ENCODE assay signal across 19 cellular contexts in genomic region chr13:76307157-76307556, GRCh38.
DNase-seq lines count a peak whose midpoint lies in the region; ATAC-seq and TF ChIP-seq lines count a peak whose summit lies in the region.
"Had no signal": no experiment of that assay in that cellular context is flagged by ENCODE, and none has a peak within 500 bp of the region (broad histone marks: within the 10 kb centered on the region; RNA-seq: fewer than 3 reads in every experiment).

No MANE protein-coding gene starts in this region.

- no peak for TF ChIP-seq POLR2A in upper lobe of left lung (IDR thresholded peaks at IDR 0.05)

- H3K27me3 ChIP-seq in lung (ENCODE audit: control insufficient read depth, insufficient read depth) (no peaks in the 10 kb centered on the region), upper lobe of left lung (no peaks in the 10 kb centered on the region)

- H3K27ac ChIP-seq in lung (ENCODE audit: low read depth in 1 of 2, low read length in 1 of 2) (no peak overlapping the region), upper lobe of left lung (no peak overlapping the region)
- H3K27ac ChIP-seq: PC-9 had no signal

- H3K4me1 ChIP-seq in lung (ENCODE audit: control insufficient read depth in 2 of 2, insufficient read depth in 2 of 2, low read length in 2 of 2), result no peaks in the 10 kb centered on the region
- peaks cover 0 to 7% (median 0%) of the 10 kb centered on the region in 4 donors for H3K4me1 ChIP-seq in upper lobe of left lung

- H3K4me1 Mint-ChIP-seq in naive thymus-derived CD8-positive, alpha-beta T cell, result no peaks in the 10 kb centered on the region
- H3K4me1 Mint-ChIP-seq: CD8-positive, alpha-beta memory T cell; memory B cell; stimulated activated naive B cell treated with anti-CD40 and anti-IgM and Interleukin-4, amounts not matched to agents 10 μg/mL and 1 μg/mL and 100 μg/mL, for 72 hours had no signal

- intact Hi-C loops in Right ventricle myocardium inferior (cut with DNase I) (no loop called here), cardiac septum (cut with DNase I) (no loop called here)

- H3K36me3 ChIP-seq in lung (ENCODE audit: control insufficient read depth in 2 of 2, insufficient read depth in 2 of 2, low read length in 2 of 2) (no peaks in the 10 kb centered on the region), upper lobe of left lung (no peaks in the 10 kb centered on the region)

- 43 to 71% methylated on average over 4 of the region's 4 CpGs for WGBS in lung, 2 donors
- WGBS in upper lobe of left lung, 2 donors, result 46 to 50% methylated on average over 4 of the region's 4 CpGs

- no peaks in the 10 kb centered on the region for H3K9me3 Mint-ChIP-seq in naive thymus-derived CD8-positive, alpha-beta T cell
- H3K9me3 Mint-ChIP-seq: memory B cell; stimulated activated naive B cell treated with anti-CD40 and anti-IgM and Interleukin-4, amounts not matched to agents 10 μg/mL and 1 μg/mL and 100 μg/mL, for 72 hours had no signal

- no peaks in the 10 kb centered on the region for H3K36me3 Mint-ChIP-seq in naive thymus-derived CD8-positive, alpha-beta T cell
- H3K36me3 Mint-ChIP-seq: CD8-positive, alpha-beta memory T cell; memory B cell; stimulated activated naive B cell treated with anti-CD40 and anti-IgM and Interleukin-4, amounts not matched to agents 10 μg/mL and 1 μg/mL and 100 μg/mL, for 72 hours had no signal

- H3K4me3 ChIP-seq in lung, result no peak overlapping the region
- H3K4me3 ChIP-seq in upper lobe of left lung, result no peak overlapping the region
- H3K4me3 ChIP-seq: PC-9 had no signal

- POLR2A ChIA-PET in naive thymus-derived CD8-positive, alpha-beta T cell (lab: Charles Lee), result no interaction called here

- H3K27ac Mint-ChIP-seq in naive thymus-derived CD8-positive, alpha-beta T cell, result no peak overlapping the region
- H3K27ac Mint-ChIP-seq: CD8-positive, alpha-beta memory T cell; memory B cell; stimulated activated naive B cell treated with anti-CD40 and anti-IgM and Interleukin-4, amounts not matched to agents 10 μg/mL and 1 μg/mL and 100 μg/mL, for 72 hours had no signal

- H3K9me3 ChIP-seq in lung (ENCODE audit: control insufficient read depth in 2 of 2, insufficient read depth in 1 of 2, low read length in 1 of 2) (no peaks in the 10 kb centered on the region), upper lobe of left lung (no peaks in the 10 kb centered on the region)

- DNase-seq in Right ventricle myocardium inferior (ENCODE audit: missing footprints) (no peak), cardiac septum (ENCODE audit: low spot score) (no peak), fibroblast of gingiva (ENCODE audit: low read depth) (peak; percentile 39), lung (ENCODE audit: low spot score) (no peak), upper lobe of left lung (peak in 1 of 2 donors; percentile 21), RKO (ENCODE audit: low spot score) (no peak)
- no peak for DNase-seq in naive thymus-derived CD8-positive, alpha-beta T cell
- DNase-seq: activated CD8-positive, alpha-beta memory T cell treated with anti-CD3 and anti-CD28 coated beads for 24 hours; activated effector memory CD4-positive, alpha-beta T cell treated with Interleukin-2 at 50 U/mL for 16 hours; CD8-positive, alpha-beta memory T cell; NCI-H146; NCI-H510A; occipital lobe; PC-9; small intestine; stimulated activated naive B cell treated with anti-CD40 and anti-IgM and Interleukin-4, amounts not matched to agents 10 μg/mL and 1 μg/mL and 100 μg/mL, for 72 hours; SW 1271 had no signal

- ATAC-seq in Right ventricle myocardium inferior (peak; percentile 46), lung (ENCODE audit: insufficient read depth, low FRiP score) (peak; percentile 69), upper lobe of left lung (ENCODE audit: low FRiP score in 2 of 2) (peak; percentile 52 to 79), GM18861 (IDR thresholded peaks at IDR 0.05; ENCODE audit: unreplicated experiment) (no peak)
- ATAC-seq in naive thymus-derived CD8-positive, alpha-beta T cell, result no peak
- ATAC-seq: stimulated activated naive B cell treated with anti-CD40 and anti-IgM and Interleukin-4, amounts not matched to agents 10 μg/mL and 1 μg/mL and 100 μg/mL, for 72 hours had no signal

- no peak for TF ChIP-seq EP300 in upper lobe of left lung (IDR thresholded peaks at IDR 0.05)

- TF ChIP-seq CTCF in lung (IDR thresholded peaks at IDR 0.05; ENCODE audit: control extremely low read depth, extremely low read depth), result no peak
- peak in 1 of 6 experiments; percentile 43 for TF ChIP-seq CTCF in upper lobe of left lung (IDR thresholded peaks at IDR 0.05)

- peaks cover 0 to 1% (median 0%) of the 10 kb centered on the region in 5 donors for H3K27me3 Mint-ChIP-seq in naive thymus-derived CD8-positive, alpha-beta T cell
- H3K27me3 Mint-ChIP-seq: memory B cell; stimulated activated naive B cell treated with anti-CD40 and anti-IgM and Interleukin-4, amounts not matched to agents 10 μg/mL and 1 μg/mL and 100 μg/mL, for 72 hours had no signal

- H3K4me3 Mint-ChIP-seq in naive thymus-derived CD8-positive, alpha-beta T cell, result no peak overlapping the region
- H3K4me3 Mint-ChIP-seq: CD8-positive, alpha-beta memory T cell; memory B cell; stimulated activated naive B cell treated with anti-CD40 and anti-IgM and Interleukin-4, amounts not matched to agents 10 μg/mL and 1 μg/mL and 100 μg/mL, for 72 hours had no signal

Comparison
In these comparisons a context has a peak if more than half of its experiments do, and no peak if none do; other contexts are left out.
1. ATAC-seq: peak in Right ventricle myocardium inferior (single experiment), lung (single experiment) and upper lobe of left lung (2 of 2); none in GM18861 (single experiment) and naive thymus-derived CD8-positive, alpha-beta T cell (0 of 2).